Comparison of ENCODE assay signal across 3 cellular contexts in genomic region chr2:4972472-4972871, GRCh38.
TF ChIP-seq lines count a peak whose summit lies in the region.

No MANE protein-coding gene starts in this region.

TF ChIP-seq in HepG2, 621 proteins besides CTCF, POLR2A, EP300 and RAD21:
- TF ChIP-seq MAFK (conservative IDR thresholded peaks at IDR 0.05 in 1 of 2, IDR thresholded peaks at IDR 0.05 in 1 of 2; ENCODE audit: low read length in 2 of 2): peak; percentile 61 to 79; a peak in 3 of 4 replicates
- no peak for TF ChIP-seq HOXA7 (CRISPR knock-in tag; IDR thresholded peaks at IDR 0.05)
- TF ChIP-seq MIXL1 (CRISPR knock-in tag; IDR thresholded peaks at IDR 0.05): no peak
- TF ChIP-seq TEF (CRISPR knock-in tag; IDR thresholded peaks at IDR 0.05): no peak
- TF ChIP-seq NR2C2 (CRISPR knock-in tag; IDR thresholded peaks at IDR 0.05; ENCODE audit: borderline replicate concordance): no peak
- TF ChIP-seq ADNP (CRISPR knock-in tag; IDR thresholded peaks at IDR 0.05): no peak
- peak; percentile 62 for TF ChIP-seq MAFF (IDR thresholded peaks at IDR 0.05; ENCODE audit: low read depth, low read length)

TF ChIP-seq in A549, 52 proteins besides CTCF, POLR2A, EP300 and RAD21:
- TF ChIP-seq HOXA7 (CRISPR knock-in tag; IDR thresholded peaks at IDR 0.05): no peak
- TF ChIP-seq HDAC2 (IDR thresholded peaks at IDR 0.05): no peak
- peak; percentile 63 for TF ChIP-seq MAFK (IDR thresholded peaks at IDR 0.05; ENCODE audit: partially characterized antibody)
- no peak for TF ChIP-seq GATA3 (IDR thresholded peaks at IDR 0.05; ENCODE audit: borderline replicate concordance)
- no peak for TF ChIP-seq FOSL2 (IDR thresholded peaks at IDR 0.05)
- TF ChIP-seq FOSL2 (CRISPR knock-in tag; IDR thresholded peaks at IDR 0.05): no peak
- TF ChIP-seq TP53 (CRISPR knock-in tag; IDR thresholded peaks at IDR 0.05): no peak
- TF ChIP-seq CBX2 (IDR thresholded peaks at IDR 0.05; ENCODE audit: borderline replicate concordance, low read depth): no peak
- TF ChIP-seq MAZ (IDR thresholded peaks at IDR 0.05; ENCODE audit: borderline replicate concordance, low read depth, low read length): no peak
- TF ChIP-seq HES2 (IDR thresholded peaks at IDR 0.05): no peak
TF ChIP-seq in A549: peak in this region for 1.

TF ChIP-seq in K562, 482 proteins besides CTCF, POLR2A, EP300 and RAD21:
- TF ChIP-seq ZNF316 (IDR thresholded peaks at IDR 0.05) (peak; percentile 8; the same call in 1 of the 2 replicates), SMAD3 (CRISPR knock-in tag; conservative IDR thresholded peaks at IDR 0.05) (no peak)
